Comparison of ENCODE assay signal across 8 cellular contexts in the genomic region with DNA sequence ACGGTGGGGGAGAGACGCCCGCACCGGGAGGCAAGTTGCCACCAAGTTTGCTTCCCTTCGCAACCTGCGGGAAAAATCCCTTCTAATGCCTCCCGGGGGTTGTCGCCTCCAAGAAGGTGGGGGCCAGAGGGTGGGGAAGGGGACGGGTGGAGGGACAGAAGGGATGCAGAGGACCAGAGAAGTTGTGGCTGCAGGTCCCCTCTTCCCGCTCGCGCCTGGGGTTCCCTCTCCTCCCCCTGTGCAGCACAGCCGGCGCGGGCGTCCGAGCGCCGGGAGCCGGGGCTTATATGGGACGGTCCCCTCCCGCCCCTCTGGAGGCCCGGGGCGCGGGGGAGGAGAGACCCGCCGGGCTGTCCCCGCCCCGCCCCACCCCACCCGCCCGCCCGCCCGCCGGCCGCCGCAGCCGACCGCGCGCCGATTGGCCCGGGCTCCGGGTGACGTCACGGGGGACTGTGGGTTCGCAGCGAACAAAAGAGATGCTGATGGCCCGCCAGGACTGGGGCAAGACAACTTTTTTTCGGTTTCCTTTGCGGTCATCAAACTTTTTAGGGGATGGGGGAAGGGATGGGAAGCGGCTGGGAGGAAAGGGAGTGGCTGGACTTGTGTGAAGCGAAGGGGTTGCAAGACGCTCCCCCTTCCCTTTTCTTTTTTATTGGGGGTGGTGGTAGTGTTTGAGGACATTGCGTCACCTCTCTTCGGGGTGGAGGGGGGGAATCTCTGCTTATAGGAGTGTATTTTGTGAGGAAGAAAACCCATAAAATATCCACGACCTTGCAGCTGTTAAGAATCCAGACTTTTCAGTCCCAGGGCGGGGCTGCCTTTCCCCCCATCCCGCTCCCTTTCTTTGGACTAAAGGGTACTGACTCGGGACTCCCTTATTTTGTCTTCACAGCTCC. TPM values are rescaled to one million over a fixed set of nuclear protein-coding genes. Genes with fewer than 3 reads are reported as not detected.
DNase-seq lines count a peak whose midpoint lies in the region; ATAC-seq and TF ChIP-seq lines count a peak whose summit lies in the region.

A gene (minus strand): TSS at position 260 of the 896 bp plus-strand sequence. CDS start 266 bp downstream, outside the sequence.

- DNase-seq in AG04450 (ENCODE audit: low read depth, low spot score) (peak; percentile 95), PC-9 (peak in 1 of 2 experiments; percentile 74), foreskin fibroblast (peak; percentile 98 to 99), nephron progenitor cell (peak; percentile 95)
- DNase-seq in activated naive CD4-positive, alpha-beta T cell (lab: John Stamatoyannopoulos, UW), result peak in 3 of 4 experiments; percentile 9 to 21 (median 18)
- DNase-seq in stimulated activated naive CD8-positive, alpha-beta T cell treated with anti-CD3 and anti-CD28 coated beads, Interleukin-15, amount 100 ng/mL, for 72 hours, result peak; percentile 56 to 57

- no peaks in the 10 kb centered on the region for H3K79me2 ChIP-seq in PC-9 (ENCODE audit: low read depth)

- ATAC-seq in GM18909 (IDR thresholded peaks at IDR 0.05; ENCODE audit: poor library complexity, unreplicated experiment) (peak; percentile 83), HG03280 (IDR thresholded peaks at IDR 0.05; ENCODE audit: unreplicated experiment) (peak; percentile 74)
- ATAC-seq in stimulated activated naive CD8-positive, alpha-beta T cell treated with anti-CD3 and anti-CD28 coated beads, Interleukin-15, amount 100 ng/mL, for 72 hours, result peak; percentile 81

- H3K9me3 Mint-ChIP-seq in nephron progenitor cell, result no peaks in the 10 kb centered on the region
- H3K9me3 Mint-ChIP-seq in stimulated activated naive CD8-positive, alpha-beta T cell treated with anti-CD3 and anti-CD28 coated beads, Interleukin-15, amount 100 ng/mL, for 72 hours, result no peaks in the 10 kb centered on the region

- intact Hi-C loops in PC-9 (cut with micrococcal nuclease; ENCODE audit: unreplicated experiment), result loop anchor here (1.0 to 2.0 kb wide), 3 partner anchors 25 to 183 kb away; a partner anchor contains a TSS

- H4K20me1 ChIP-seq in PC-9 (ENCODE audit: insufficient read depth), result no peaks in the 10 kb centered on the region

- no peaks in the 10 kb centered on the region for H3K36me3 ChIP-seq in PC-9 (ENCODE audit: low read depth)

- H3K27me3 ChIP-seq in AG04450 (ENCODE audit: control insufficient read depth, insufficient read depth, low read length), result no peaks in the 10 kb centered on the region
- H3K27me3 ChIP-seq in PC-9 (ENCODE audit: insufficient read depth, low read depth), result no peaks in the 10 kb centered on the region

- H3K27ac Mint-ChIP-seq in nephron progenitor cell, result peak within 1 kb of the TSS; percentile 100
- peak within 1 kb of the TSS; percentile 65 to 83 for H3K27ac Mint-ChIP-seq in stimulated activated naive CD8-positive, alpha-beta T cell treated with anti-CD3 and anti-CD28 coated beads, Interleukin-15, amount 100 ng/mL, for 72 hours

- POLR2A ChIA-PET in AG04450 (lab: Yijun Ruan, JAX) (interaction anchor here (0.6 to 1.8 kb wide), 12 partner anchors 24 to 348 kb away, joined by 3 to 11 read pairs (median 4); no protein-coding TSS in a partner anchor), PC-9 (lab: Charles Lee; ENCODE audit: unreplicated experiment) (no interaction called here)

- H3K9me2 ChIP-seq in PC-9 (ENCODE audit: insufficient read depth), result no peaks in the 10 kb centered on the region; the same call in 1 of the 2 replicates

- H3K4me1 Mint-ChIP-seq in nephron progenitor cell, result peaks cover 71% of the 10 kb centered on the region
- peaks cover 20% of the 10 kb centered on the region for H3K4me1 Mint-ChIP-seq in stimulated activated naive CD8-positive, alpha-beta T cell treated with anti-CD3 and anti-CD28 coated beads, Interleukin-15, amount 100 ng/mL, for 72 hours

- peak within 1 kb of the TSS; percentile 91 for H3K4me3 Mint-ChIP-seq in nephron progenitor cell
- H3K4me3 Mint-ChIP-seq in stimulated activated naive CD8-positive, alpha-beta T cell treated with anti-CD3 and anti-CD28 coated beads, Interleukin-15, amount 100 ng/mL, for 72 hours, result peak within 1 kb of the TSS; percentile 84 to 89

- peak within 1 kb of the TSS; percentile 92 for H2AFZ ChIP-seq in PC-9

- H3K9me3 ChIP-seq in AG04450 (ENCODE audit: control insufficient read depth, insufficient read depth, low read length) (no peaks in the 10 kb centered on the region; the same call in 1 of the 2 replicates), PC-9 (ENCODE audit: insufficient read depth, low read depth) (peaks cover 4% of the 10 kb centered on the region; the same call in 1 of the 2 replicates)

- peaks cover 15% of the 10 kb centered on the region for H3K4me1 ChIP-seq in PC-9 (replicated peaks; ENCODE audit: insufficient read depth)

- peak within 1 kb of the TSS; percentile 91 for H3K4me2 ChIP-seq in PC-9

- H3F3A ChIP-seq in PC-9 (ENCODE audit: insufficient read depth, low read depth), result peaks cover 6% of the 10 kb centered on the region; the same call in 1 of the 2 replicates

- H3K4me3 ChIP-seq in AG04450 (ENCODE audit: low read depth, low read length) (peak within 1 kb of the TSS; percentile 89), PC-9 (peak within 1 kb of the TSS; percentile 70), foreskin fibroblast (ENCODE audit: low read depth in 1 of 2, low read length in 2 of 2) (peak within 1 kb of the TSS; percentile 94 to 98)

- CTCF ChIA-PET in AG04450 (lab: Charles Lee) (interaction anchor here (2.2 to 2.3 kb wide), 2 partner anchors 18 to 484 kb away, joined by 11 to 15 read pairs; no protein-coding TSS in a partner anchor), PC-9 (lab: Charles Lee) (no interaction called here)

- H3K27me3 Mint-ChIP-seq in nephron progenitor cell (ENCODE audit: low read depth, poor library complexity), result peaks cover 6% of the 10 kb centered on the region
- peaks cover 82% of the 10 kb centered on the region for H3K27me3 Mint-ChIP-seq in stimulated activated naive CD8-positive, alpha-beta T cell treated with anti-CD3 and anti-CD28 coated beads, Interleukin-15, amount 100 ng/mL, for 72 hours

- TF ChIP-seq CTCF in AG04450 (IDR thresholded peaks at IDR 0.05; ENCODE audit: low read depth, low read length), result no peak
- no peak for TF ChIP-seq CTCF in PC-9 (conservative IDR thresholded peaks at IDR 0.05)
- TF ChIP-seq CTCF in foreskin fibroblast (IDR thresholded peaks at IDR 0.05; ENCODE audit: low read depth, low read length), result no peak
- no peak for TF ChIP-seq CTCF in nephron progenitor cell (IDR thresholded peaks at IDR 0.05)

- H3K36me3 Mint-ChIP-seq in nephron progenitor cell (ENCODE audit: low read depth), result peaks cover 23% of the 10 kb centered on the region

- H3K27ac ChIP-seq in AG04450 (ENCODE audit: low read depth, low read length) (peak within 1 kb of the TSS; percentile 99), PC-9 (no peak within 1 kb of the TSS)

- BruUV-seq in PC-9 (replicated peaks; lab: Mats Ljungman, UMichigan), result TSS peak; percentile 87

RNA-seq across cellular contexts. Expression of the gene that starts here (rescaled TPM):
- polyA plus RNA-seq in AG04450 (2011; rRNA removed), result 6,646 and 8,374 TPM in 2 replicates
- 8,900 and 10,922 TPM in 2 replicates for polyA minus RNA-seq in AG04450 (2011; rRNA and poly(A)+ RNA removed)
- total RNA-seq in PC-9 (2021), result 39.4 and 42.5 TPM in 2 replicates
